In the genomic region with DNA sequence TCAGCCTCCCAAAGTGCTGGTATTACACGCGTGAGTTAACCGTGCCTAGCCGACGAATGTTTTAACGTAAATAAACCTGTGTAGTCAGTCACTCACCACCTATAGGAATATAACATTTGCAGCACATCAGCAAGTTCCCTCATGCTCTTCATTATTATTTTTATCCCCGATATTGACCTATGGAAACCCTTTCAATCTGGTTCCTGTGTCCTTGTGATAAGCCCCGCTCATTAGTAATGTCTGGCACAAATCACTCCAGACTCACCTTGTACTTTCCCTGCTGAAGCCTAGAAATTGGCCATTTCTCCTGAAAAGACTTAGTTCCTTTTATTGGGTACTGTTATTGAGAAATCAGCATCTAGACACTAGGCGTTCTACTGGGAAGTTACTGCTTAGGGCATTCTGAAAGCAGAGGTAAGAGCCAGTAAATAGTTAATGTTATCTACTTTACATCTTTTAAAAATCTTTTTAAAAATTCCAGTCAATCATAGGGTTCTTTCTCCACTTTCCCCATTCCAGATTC, we compare ENCODE assay signal across 13 cellular contexts. TPM values are rescaled to one million over a fixed set of nuclear protein-coding genes. Genes with fewer than 3 reads are reported as not detected.
DNase-seq lines count a peak whose midpoint lies in the region; ATAC-seq and TF ChIP-seq lines count a peak whose summit lies in the region.
"Had no signal": no experiment of that assay in that cellular context is flagged by ENCODE, and none has a peak within 500 bp of the region (broad histone marks: within the 10 kb centered on the region; RNA-seq: fewer than 3 reads in every experiment).

No MANE protein-coding gene starts in this region.

- no peak overlapping the region for H3K4me3 Mint-ChIP-seq in CD14-positive monocyte
- H3K4me3 Mint-ChIP-seq in neural crest cell = peak overlapping the region; percentile 96

- no peak for DNase-seq in CD14-positive monocyte (ENCODE audit: low spot score)
- DNase-seq in adipocyte (ENCODE audit: low read depth) = no peak
- DNase-seq in neural crest cell (ENCODE audit: low read depth, low spot score) = no peak
- no peak for DNase-seq in mucosa of descending colon
- no peak for DNase-seq in GM19240 (ENCODE audit: insufficient read length, low spot score)
- no peak for DNase-seq in gastrocnemius medialis
- DNase-seq: activated CD4-positive, alpha-beta T cell treated with anti-CD3 and anti-CD28 coated beads for 1 hour; activated T-cell treated with anti-CD3 and anti-CD28 coated beads, Interleukin-2, amount 50 U/mL, for 4 hours; SW 1271 had no signal

- CTCF ChIA-PET in HEK293 (lab: Yijun Ruan, JAX) = interaction anchor here (1.1 kb wide), 1 partner anchor 68 kb away, joined by 3 read pairs; no protein-coding TSS in a partner anchor

- H3K36me3 ChIP-seq in HEK293 (ENCODE audit: control insufficient read depth in 2 of 2, insufficient read depth in 1 of 2, low read length in 2 of 2) (peaks cover 19 to 60% of the 10 kb centered on the region in 2 experiments), adipocyte (ENCODE audit: control insufficient read depth, insufficient read depth, low read length, severe bottlenecking) (peaks cover 41% of the 10 kb centered on the region), mucosa of descending colon (ENCODE audit: low read depth) (peaks cover 3% of the 10 kb centered on the region), gastrocnemius medialis (peaks cover 0 to 20% of the 10 kb centered on the region in 2 donors)

- H3K4me1 ChIP-seq in HEK293 (ENCODE audit: control insufficient read depth, insufficient read depth, low read length) (peaks cover 3% of the 10 kb centered on the region; the same call in 1 of the 2 replicates), adipocyte (ENCODE audit: control insufficient read depth, insufficient read depth, low read length) (peaks cover 28% of the 10 kb centered on the region), mucosa of descending colon (ENCODE audit: low read depth) (peaks cover 27% of the 10 kb centered on the region), gastrocnemius medialis (peaks cover 7 to 8% of the 10 kb centered on the region in 2 donors)

- H3K9ac ChIP-seq in adipocyte (ENCODE audit: low read length) = peak overlapping the region; percentile 87
- H3K9ac ChIP-seq: parathyroid adenoma had no signal

- H3K27ac ChIP-seq in HEK293 (ENCODE audit: extremely low read depth, low read depth, low read length) (no peak overlapping the region), gastrocnemius medialis (peak overlapping the region in 2 of 4 donors; percentile 77 to 86)

- ATAC-seq in mucosa of descending colon (no peak), gastrocnemius medialis (no peak), HG02884 (IDR thresholded peaks at IDR 0.05; ENCODE audit: unreplicated experiment) (no peak)
- ATAC-seq: activated T-cell treated with anti-CD3 and anti-CD28 coated beads, Interleukin-2, amount 50 U/mL, for 4 hours had no signal

- H3K4me1 Mint-ChIP-seq in CD14-positive monocyte = peaks cover 27% of the 10 kb centered on the region
- H3K4me1 Mint-ChIP-seq in neural crest cell = peaks cover 23% of the 10 kb centered on the region

- no peak for TF ChIP-seq POLR2A in gastrocnemius medialis (IDR thresholded peaks at IDR 0.05)

- no peaks in the 10 kb centered on the region for H3K27me3 ChIP-seq in adipocyte (replicated peaks; ENCODE audit: control insufficient read depth, insufficient read depth, low read length)
- H3K27me3 ChIP-seq in gastrocnemius medialis = no peaks in the 10 kb centered on the region

- H3K9me3 ChIP-seq in HEK293 (ENCODE audit: control insufficient read depth, insufficient read depth, low read depth, low read length) (no peaks in the 10 kb centered on the region), adipocyte (ENCODE audit: control insufficient read depth, low read length) (no peaks in the 10 kb centered on the region), mucosa of descending colon (no peaks in the 10 kb centered on the region), gastrocnemius medialis (no peaks in the 10 kb centered on the region)
- H3K9me3 ChIP-seq: thoracic aorta had no signal

- POLR2A ChIA-PET in HEK293 (lab: Yijun Ruan, JAX) = interaction anchor here (0.6 to 3.4 kb wide), 11 partner anchors 10 to 109 kb away, joined by 3 to 47 read pairs (median 14); a partner anchor contains a TSS

- TF ChIP-seq CTCF in CD14-positive monocyte (IDR thresholded peaks at IDR 0.05) = no peak
- no peak for TF ChIP-seq CTCF in HEK293 (tag by site-specific recombination; IDR thresholded peaks at IDR 0.05)
- no peak for TF ChIP-seq CTCF in neural crest cell (conservative IDR thresholded peaks at IDR 0.05)
- TF ChIP-seq CTCF in mucosa of descending colon (IDR thresholded peaks at IDR 0.05) = no peak
- TF ChIP-seq CTCF in gastrocnemius medialis (IDR thresholded peaks at IDR 0.05 in 4 of 5, conservative IDR thresholded peaks at IDR 0.05 in 1 of 5) = no peak

- H3K27me3 Mint-ChIP-seq in CD14-positive monocyte (ENCODE audit: low read depth in 3 of 3) (no peaks in the 10 kb centered on the region), neural crest cell (ENCODE audit: low read depth) (peaks cover 2% of the 10 kb centered on the region)

- peak overlapping the region in 5 of 7 donors; percentile 7 to 82 (median 76) for H3K27ac Mint-ChIP-seq in CD14-positive monocyte
- no peak overlapping the region for H3K27ac Mint-ChIP-seq in neural crest cell (ENCODE audit: unreplicated experiment)

- H3K36me3 Mint-ChIP-seq in CD14-positive monocyte (peaks cover 45 to 59% of the 10 kb centered on the region in 2 donors), neural crest cell (ENCODE audit: low read depth) (peaks cover 16% of the 10 kb centered on the region)

- no peaks in the 10 kb centered on the region for H3K9me3 Mint-ChIP-seq in CD14-positive monocyte
- no peaks in the 10 kb centered on the region for H3K9me3 Mint-ChIP-seq in neural crest cell
- H3K9me3 Mint-ChIP-seq: activated T-cell treated with anti-CD3 and anti-CD28 coated beads, Interleukin-2, amount 50 U/mL, for 4 hours had no signal

- H3K4me3 ChIP-seq in HEK293 (ENCODE audit: low read depth, low read length) (no peak overlapping the region), adipocyte (ENCODE audit: low read length) (peak overlapping the region; percentile 78), mucosa of descending colon (no peak overlapping the region), gastrocnemius medialis (no peak overlapping the region)

- in situ Hi-C loops in gastrocnemius medialis (cut with MboI; ENCODE audit: low sequenced_read_pairs in 4 of 4) = no loop called here

- intact Hi-C loops in CD14-positive monocyte (cut with micrococcal nuclease) = loop anchor here (5.0 kb wide), 2 partner anchors 34 to 44 kb away; no protein-coding TSS in a partner anchor
- intact Hi-C loops in mucosa of descending colon (cut with DNase I, micrococcal nuclease) = no loop called here
- intact Hi-C loops in gastrocnemius medialis (cut with DNase I; ENCODE audit: low total_unique reads) = loop anchor here (5.0 kb wide), 1 partner anchor 436 kb away; a partner anchor contains a TSS

TF ChIP-seq in HEK293, 187 proteins besides CTCF, POLR2A, EP300 and RAD21:
- peak; percentile 58 for TF ChIP-seq PRDM1 (tag by site-specific recombination; IDR thresholded peaks at IDR 0.05)
- peak; percentile 34 for TF ChIP-seq ZBTB17 (tag by site-specific recombination; IDR thresholded peaks at IDR 0.05)
- no peak for TF ChIP-seq ZNF670 (tag by site-specific recombination; IDR thresholded peaks at IDR 0.05; ENCODE audit: low read depth)

RNA-seq across cellular contexts. Expression of a gene that starts 1.5 kb away (rescaled TPM):
- 10 to 100 TPM; 45.4 to 54.2 TPM for polyA plus RNA-seq in CD14-positive monocyte
- 39.2 and 40.8 TPM in 2 replicates for total RNA-seq in neural crest cell
- total RNA-seq in mucosa of descending colon = 10 to 100 TPM; 32.1 to 37.6 (median 33.0) TPM
- total RNA-seq in gastrocnemius medialis = 10 to 100 TPM in 3 of 4 donors, 1 to 10 TPM in 1; 8.8 to 30.0 (median 21.6) TPM

RNA-seq across cellular contexts. Expression of a gene that starts 15.2 kb away (rescaled TPM):
- polyA plus RNA-seq in CD14-positive monocyte = 1 to 10 TPM; 2.4 to 3.5 TPM
- total RNA-seq in neural crest cell (14.4 and 18.5 TPM in 2 replicates), mucosa of descending colon (1 to 10 TPM; 4.6 to 5.5 (median 5.1) TPM), gastrocnemius medialis (1 to 10 TPM in 2 of 4 donors, under 1 TPM in 1, not detected in 1; 0.73 to 5.8 (median 1.7) TPM)

RNA-seq across cellular contexts. Expression of a gene that starts 15.4 kb away (rescaled TPM):
- polyA plus RNA-seq in CD14-positive monocyte = 10 to 100 TPM; 14.8 to 34.9 TPM
- total RNA-seq in neural crest cell (154 and 157 TPM in 2 replicates), mucosa of descending colon (100 to 1,000 TPM in 1 of 3 donors, 10 to 100 TPM in 2; 87.6 to 110 (median 96.3) TPM), gastrocnemius medialis (10 to 100 TPM; 42.8 to 90.0 (median 57.0) TPM)

RNA-seq across cellular contexts. Expression of a gene that starts 40.3 kb away (rescaled TPM):
- under 1 TPM; 0.27 to 0.73 TPM for polyA plus RNA-seq in CD14-positive monocyte
- total RNA-seq in neural crest cell (41.0 and 41.4 TPM in 2 replicates), mucosa of descending colon (10 to 100 TPM; 13.4 to 14.9 (median 14.6) TPM), gastrocnemius medialis (10 to 100 TPM in 2 of 4 donors, 1 to 10 TPM in 2; 9.1 to 12.7 (median 10.3) TPM)

RNA-seq across cellular contexts. Expression of a gene that starts 47.7 kb away (rescaled TPM):
- 1 to 10 TPM; 3.0 to 6.3 TPM for polyA plus RNA-seq in CD14-positive monocyte
- total RNA-seq in neural crest cell = 94.5 and 100.0 TPM in 2 replicates
- total RNA-seq in mucosa of descending colon = 10 to 100 TPM; 64.8 to 88.9 (median 65.4) TPM
- total RNA-seq in gastrocnemius medialis = 10 to 100 TPM; 15.3 to 25.5 (median 21.9) TPM

Comparison
In these comparisons a context has a peak if more than half of its experiments do, and no peak if none do; other contexts are left out.
1. intact Hi-C loops: an anchor here in CD14-positive monocyte (5.0 kb wide) and gastrocnemius medialis (5.0 kb wide); none called in mucosa of descending colon.